ENCODE assay signal across 7 cellular contexts in genomic region chr2:186459009-186459408, GRCh38. TPM values are rescaled to one million over a fixed set of nuclear protein-coding genes. Genes with fewer than 3 reads are reported as not detected.
A peak's percentile ranks its signal among the peaks of the same experiment; 100 is the strongest.
DNase-seq lines count a peak whose midpoint lies in the region; ATAC-seq and TF ChIP-seq lines count a peak whose summit lies in the region.

No MANE protein-coding gene starts in this region.

- peak; percentile 31 for TF ChIP-seq CTCF in cardiac fibroblast (IDR thresholded peaks at IDR 0.05; ENCODE audit: low read depth, low read length)
- TF ChIP-seq CTCF in osteoblast (IDR thresholded peaks at IDR 0.05; ENCODE audit: extremely low read depth, low read depth, low read length): peak; percentile 60

- no peak overlapping the region for H3K27ac ChIP-seq in osteoblast (ENCODE audit: low read depth, low read length)

- DNase-seq in NCI-H2081 treated with DMSO at 0.1 percent for 48 hours (lab: John Stamatoyannopoulos, UW) (peak; percentile 17), cardiac fibroblast (ENCODE audit: low read depth in 2 of 2) (peak; percentile 44 to 59), osteoblast (ENCODE audit: insufficient read length, low spot score, missing footprints) (no peak)

- no peak overlapping the region for H2AFZ ChIP-seq in osteoblast (ENCODE audit: low read length)

- ATAC-seq in GM18868 (IDR thresholded peaks at IDR 0.05; ENCODE audit: unreplicated experiment): peak; percentile 37
- ATAC-seq in GM18867 (IDR thresholded peaks at IDR 0.05; ENCODE audit: unreplicated experiment): no peak
- no peak for ATAC-seq in HG02970 (IDR thresholded peaks at IDR 0.05; ENCODE audit: low FRiP score, unreplicated experiment)
- ATAC-seq in GM21529 (IDR thresholded peaks at IDR 0.05; ENCODE audit: unreplicated experiment): no peak

- no peaks in the 10 kb centered on the region for H3K79me2 ChIP-seq in osteoblast (ENCODE audit: insufficient read depth, low read length)

- H3K4me3 ChIP-seq in cardiac fibroblast (replicated peaks in 1 of 2; ENCODE audit: low read depth in 2 of 2, low read length in 2 of 2) (no peak overlapping the region), osteoblast (ENCODE audit: insufficient read depth, low read length) (no peak overlapping the region)

- H3K9me3 ChIP-seq in osteoblast (ENCODE audit: low read depth, low read length): no peaks in the 10 kb centered on the region

- peaks cover 16% of the 10 kb centered on the region for H3K4me1 ChIP-seq in osteoblast (ENCODE audit: insufficient read depth, low read length)

- no peaks in the 10 kb centered on the region for H3K36me3 ChIP-seq in osteoblast (ENCODE audit: insufficient read depth, low read length)

- no peaks in the 10 kb centered on the region for H3K27me3 ChIP-seq in osteoblast (ENCODE audit: insufficient read depth, low read length)

- no peaks in the 10 kb centered on the region for H4K20me1 ChIP-seq in osteoblast (ENCODE audit: insufficient read depth, low read length)

- H3K4me2 ChIP-seq in osteoblast (ENCODE audit: insufficient read depth, low read length): no peak overlapping the region

RNA-seq across cellular contexts. Expression of gene ZC3H15, which starts 27.1 kb away (rescaled TPM):
- total RNA-seq in osteoblast: 71.7 and 71.9 TPM in 2 replicates
